In genomic region chr4:185743722-185744121, GRCh38 we compare ENCODE assay signal across 31 cellular contexts.
"Had no signal": no experiment of that assay in that cellular context is flagged by ENCODE, and none has a peak within 500 bp of the region (broad histone marks: within the 10 kb centered on the region; RNA-seq: fewer than 3 reads in every experiment).

No MANE protein-coding gene starts in this region.

- FAIRE-seq: astrocyte had no signal

- H3K4me3 ChIP-seq: adrenal gland, body of pancreas, breast epithelium, SJCRH30, SK-N-MC had no signal

- H3K27ac ChIP-seq: breast epithelium, SJCRH30, SK-N-MC, WERI-Rb-1 had no signal

- H3K27ac Mint-ChIP-seq: activated CD4-positive, alpha-beta memory T cell treated with anti-CD3 and anti-CD28 coated beads, Interleukin-2, amount 10 ng/mL, durations not matched to agents 7 days and 5 days; activated CD8-positive, alpha-beta memory T cell treated with anti-CD3 and anti-CD28 coated beads, Interleukin-2, amount 10 ng/mL, durations not matched to agents 7 days and 5 days; activated naive CD4-positive, alpha-beta T cell treated with anti-CD3 and anti-CD28 coated beads, Interleukin-2, amount 50 U/mL, for 72 hours; activated T-cell treated with anti-CD3 and anti-CD28 coated beads, Interleukin-2, amount 50 U/mL, for 72 hours; activated T-helper 17 cell treated with anti-CD3 and anti-CD28 coated beads, Interleukin-2, amount 50 U/mL, for 72 hours had no signal

- ATAC-seq: activated CD8-positive, alpha-beta memory T cell treated with anti-CD3 and anti-CD28 coated beads, Interleukin-2, amount 10 ng/mL, durations not matched to agents 7 days and 5 days; activated naive CD4-positive, alpha-beta T cell treated with anti-CD3 and anti-CD28 coated beads, Interleukin-2, amount 50 U/mL, for 72 hours; activated T-cell treated with anti-CD3 and anti-CD28 coated beads, Interleukin-2, amount 50 U/mL, for 72 hours; activated T-helper 17 cell treated with anti-CD3 and anti-CD28 coated beads, Interleukin-2, amount 50 U/mL, for 72 hours; body of pancreas had no signal

- H3K36me3 ChIP-seq: adrenal gland, breast epithelium, SJCRH30, WERI-Rb-1 had no signal

- H3K4me1 ChIP-seq: breast epithelium, SJCRH30 had no signal

- H3K4me1 Mint-ChIP-seq: activated CD4-positive, alpha-beta memory T cell treated with anti-CD3 and anti-CD28 coated beads, Interleukin-2, amount 10 ng/mL, durations not matched to agents 7 days and 5 days; activated CD8-positive, alpha-beta memory T cell treated with anti-CD3 and anti-CD28 coated beads, Interleukin-2, amount 10 ng/mL, durations not matched to agents 7 days and 5 days; activated T-helper 17 cell treated with anti-CD3 and anti-CD28 coated beads, Interleukin-2, amount 50 U/mL, for 72 hours had no signal

- H3K36me3 Mint-ChIP-seq: activated CD8-positive, alpha-beta memory T cell treated with anti-CD3 and anti-CD28 coated beads, Interleukin-2, amount 10 ng/mL, durations not matched to agents 7 days and 5 days; activated naive CD4-positive, alpha-beta T cell treated with anti-CD3 and anti-CD28 coated beads, Interleukin-2, amount 50 U/mL, for 72 hours had no signal

- H3K27me3 ChIP-seq: adrenal gland, body of pancreas, breast epithelium, SJCRH30 had no signal

- DNase-seq: activated CD4-positive, alpha-beta memory T cell treated with anti-CD3 and anti-CD28 coated beads, Interleukin-2, amount 10 ng/mL, durations not matched to agents 7 days and 5 days; activated CD4-positive, alpha-beta T cell treated with anti-CD3 and anti-CD28 coated beads for 1 hour; activated CD4-positive, alpha-beta T cell treated with anti-CD3 and anti-CD28 coated beads for 48 hours; activated CD4-positive, CD25-positive, alpha-beta regulatory T cell; activated CD8-positive, alpha-beta memory T cell treated with anti-CD3 and anti-CD28 coated beads for 24 hours; activated CD8-positive, alpha-beta memory T cell treated with anti-CD3 and anti-CD28 coated beads, Interleukin-2, amount 10 ng/mL, durations not matched to agents 7 days and 5 days; activated CD8-positive, alpha-beta memory T cell treated with anti-CD3 and anti-CD28 coated beads, Interleukin-2, amount 50 U/mL, for 48 hours; activated effector memory CD4-positive, alpha-beta T cell treated with anti-CD3 and anti-CD28 coated beads, Interleukin-2, amount 50 U/mL, for 16 hours; activated naive CD4-positive, alpha-beta T cell; activated T-cell treated with anti-CD3 and anti-CD28 coated beads, Interleukin-2, amount 50 U/mL, for 72 hours; adrenal gland; body of pancreas; NCI-H1048; NCI-H1105 treated with DMSO at 0.1 percent for 48 hours; NCI-H1436; NCI-H1694; NCI-H2029; NCI-H510A; NCI-H526; NCI-H748 treated with DMSO at 0.1 percent for 48 hours; NK-92 treated with Interleukin-12 subunit alpha and Interleukin-12 subunit beta, amount 100 ng/mL, for 24 hours; OCI-M1; SHP77; SJCRH30; T1000; WERI-Rb-1 had no signal

- H3K4me3 Mint-ChIP-seq: activated CD4-positive, alpha-beta memory T cell treated with anti-CD3 and anti-CD28 coated beads, Interleukin-2, amount 10 ng/mL, durations not matched to agents 7 days and 5 days; activated CD8-positive, alpha-beta memory T cell treated with anti-CD3 and anti-CD28 coated beads, Interleukin-2, amount 10 ng/mL, durations not matched to agents 7 days and 5 days; activated T-cell treated with anti-CD3 and anti-CD28 coated beads, Interleukin-2, amount 50 U/mL, for 72 hours; activated T-helper 17 cell treated with anti-CD3 and anti-CD28 coated beads, Interleukin-2, amount 50 U/mL, for 72 hours had no signal

- H3K9me3 Mint-ChIP-seq: activated CD4-positive, alpha-beta memory T cell treated with anti-CD3 and anti-CD28 coated beads, Interleukin-2, amount 10 ng/mL, durations not matched to agents 7 days and 5 days; activated naive CD4-positive, alpha-beta T cell treated with anti-CD3 and anti-CD28 coated beads, Interleukin-2, amount 50 U/mL, for 72 hours; activated T-cell treated with anti-CD3 and anti-CD28 coated beads, Interleukin-2, amount 50 U/mL, for 72 hours; activated T-helper 17 cell treated with anti-CD3 and anti-CD28 coated beads, Interleukin-2, amount 50 U/mL, for 72 hours had no signal

- H3K27me3 Mint-ChIP-seq: activated CD8-positive, alpha-beta memory T cell treated with anti-CD3 and anti-CD28 coated beads, Interleukin-2, amount 10 ng/mL, durations not matched to agents 7 days and 5 days had no signal

- H3K9me3 ChIP-seq: adrenal gland, body of pancreas, breast epithelium, SJCRH30 had no signal
